10 cellular contexts compared by ENCODE assay signal in genomic region chr3:71168961-71169411, GRCh38.
DNase-seq lines count a peak whose midpoint lies in the region; ATAC-seq and TF ChIP-seq lines count a peak whose summit lies in the region.
"Had no signal": no experiment of that assay in that cellular context is flagged by ENCODE, and none has a peak within 500 bp of the region (broad histone marks: within the 10 kb centered on the region; RNA-seq: fewer than 3 reads in every experiment).

No MANE protein-coding gene starts in this region.

- peak overlapping the region; percentile 31 for H3K4me3 ChIP-seq in GM23248
- H3K4me3 ChIP-seq in OCI-LY7 (ENCODE audit: low read depth, low read length, poor library complexity, severe bottlenecking), result no peak overlapping the region
- H3K4me3 ChIP-seq in psoas muscle, result no peak overlapping the region
- no peak overlapping the region for H3K4me3 ChIP-seq in MG63

- H2AFZ ChIP-seq in GM23248 (peak overlapping the region; percentile 39), OCI-LY7 (ENCODE audit: low read length) (peak overlapping the region; percentile 14; the same call in 1 of the 2 replicates)

- H3K27me3 Mint-ChIP-seq in glutamatergic neuron (ENCODE audit: unreplicated experiment), result no peaks in the 10 kb centered on the region
- H3K27me3 Mint-ChIP-seq: activated CD4-positive, alpha-beta T cell treated with anti-CD3 and anti-CD28 coated beads, Interleukin-2, amount 10 ng/mL, durations not matched to agents 7 days and 5 days; IgD-negative memory B cell had no signal

- H3K36me3 ChIP-seq in GM23248 (ENCODE audit: low read depth) (no peaks in the 10 kb centered on the region), OCI-LY7 (ENCODE audit: insufficient read depth, low read length) (peaks cover 8% of the 10 kb centered on the region; the same call in 1 of the 2 replicates), psoas muscle (ENCODE audit: insufficient read depth in 1 of 2, low read depth in 1 of 2) (no peaks in the 10 kb centered on the region), MG63 (no peaks in the 10 kb centered on the region)

- H3K27me3 ChIP-seq in GM23248 (replicated peaks; ENCODE audit: insufficient read depth) (no peaks in the 10 kb centered on the region), psoas muscle (ENCODE audit: insufficient read depth in 3 of 3, low read length in 2 of 3) (no peaks in the 10 kb centered on the region), MG63 (no peaks in the 10 kb centered on the region)

- in situ Hi-C loops in GM23248 (cut with MboI), result no loop called here

- peaks cover 32% of the 10 kb centered on the region for H3K4me1 Mint-ChIP-seq in glutamatergic neuron (ENCODE audit: low read depth, unreplicated experiment)
- H3K4me1 Mint-ChIP-seq: activated CD4-positive, alpha-beta T cell treated with anti-CD3 and anti-CD28 coated beads, Interleukin-2, amount 10 ng/mL, durations not matched to agents 7 days and 5 days; IgD-negative memory B cell had no signal

- peak overlapping the region; percentile 49 for H3K27ac Mint-ChIP-seq in glutamatergic neuron (ENCODE audit: unreplicated experiment)
- H3K27ac Mint-ChIP-seq: activated CD4-positive, alpha-beta T cell treated with anti-CD3 and anti-CD28 coated beads, Interleukin-2, amount 10 ng/mL, durations not matched to agents 7 days and 5 days had no signal

- peak overlapping the region; percentile 74 for H3K9ac ChIP-seq in GM23248

- H3K9me2 ChIP-seq in GM23248 (ENCODE audit: insufficient read depth) (no peaks in the 10 kb centered on the region), OCI-LY7 (ENCODE audit: insufficient read depth, low read length) (no peaks in the 10 kb centered on the region)

- WGBS in GM23248 (ENCODE audit: low coverage in 1 of 2, low lambda C conversion rate in 2 of 2, missing lambda C conversion rate in 2 of 2), 2 experiments, result 48 to 55% methylated on average over 10 of the region's 10 CpGs
- 54 to 74% (median 56%) methylated on average over 10 of the region's 10 CpGs for WGBS in psoas muscle, 3 donors

- POLR2A ChIA-PET in OCI-LY7 (lab: Charles Lee), result interaction anchor here (0.6 kb wide), 1 partner anchor 157 kb away, joined by 3 read pairs; no protein-coding TSS in a partner anchor

- H3K36me3 Mint-ChIP-seq in glutamatergic neuron (ENCODE audit: unreplicated experiment), result no peaks in the 10 kb centered on the region

- no peak for ATAC-seq in psoas muscle

- no peaks in the 10 kb centered on the region for H3K9me3 Mint-ChIP-seq in glutamatergic neuron (ENCODE audit: unreplicated experiment)
- H3K9me3 Mint-ChIP-seq: IgD-negative memory B cell had no signal

- TF ChIP-seq CTCF in OCI-LY7 (conservative IDR thresholded peaks at IDR 0.05; ENCODE audit: low read length) (no peak), glutamatergic neuron (IDR thresholded peaks at IDR 0.05; ENCODE audit: partially characterized antibody, unreplicated experiment) (no peak), psoas muscle (IDR thresholded peaks at IDR 0.05) (no peak)

- DNase-seq in GM23248, result peak; percentile 63
- DNase-seq in OCI-LY7 (ENCODE audit: low spot score), result no peak
- DNase-seq in glutamatergic neuron, result peak; percentile 28
- DNase-seq in psoas muscle, result no peak
- DNase-seq in NCI-H2029 (lab: John Stamatoyannopoulos, UW), result no peak
- no peak for DNase-seq in MG63
- DNase-seq in AML-193 (lab: John Stamatoyannopoulos, UW), result no peak
- DNase-seq in AG08395 (ENCODE audit: low spot score), result no peak
- DNase-seq: activated CD4-positive, alpha-beta T cell treated with anti-CD3 and anti-CD28 coated beads, Interleukin-2, amount 10 ng/mL, durations not matched to agents 7 days and 5 days had no signal

- intact Hi-C loops in OCI-LY7 (cut with micrococcal nuclease; ENCODE audit: unreplicated experiment), result no loop called here
- intact Hi-C loops in psoas muscle (cut with DNase I), result no loop called here

- H3K4me2 ChIP-seq in GM23248 (ENCODE audit: unreplicated experiment) (peak overlapping the region; percentile 64), OCI-LY7 (ENCODE audit: low read length) (peak overlapping the region; percentile 4; the same call in 1 of the 2 replicates)

- H3F3A ChIP-seq in GM23248 (ENCODE audit: insufficient read depth), result peaks cover 30% of the 10 kb centered on the region

- H3K9me3 ChIP-seq in GM23248 (ENCODE audit: low read depth), result no peaks in the 10 kb centered on the region
- H3K9me3 ChIP-seq in OCI-LY7 (ENCODE audit: low read length), result no peaks in the 10 kb centered on the region
- no peaks in the 10 kb centered on the region for H3K9me3 ChIP-seq in psoas muscle
- H3K9me3 ChIP-seq in MG63, result no peaks in the 10 kb centered on the region

- CTCF ChIA-PET in OCI-LY7 (lab: Charles Lee; ENCODE audit: unreplicated experiment), result interaction anchor here (0.6 kb wide), 1 partner anchor 342 kb away, joined by 4 read pairs; no protein-coding TSS in a partner anchor

- no peak overlapping the region for H3K4me3 Mint-ChIP-seq in glutamatergic neuron (ENCODE audit: unreplicated experiment)
- H3K4me3 Mint-ChIP-seq: activated CD4-positive, alpha-beta T cell treated with anti-CD3 and anti-CD28 coated beads, Interleukin-2, amount 10 ng/mL, durations not matched to agents 7 days and 5 days had no signal

- peak overlapping the region; percentile 89 for H3K27ac ChIP-seq in GM23248
- no peak overlapping the region for H3K27ac ChIP-seq in OCI-LY7 (ENCODE audit: low read depth, low read length, poor library complexity, severe bottlenecking)
- peak overlapping the region; percentile 26 for H3K27ac ChIP-seq in psoas muscle

- no TSS peak for BruUV-seq in OCI-LY7 (replicated peaks; lab: Mats Ljungman, UMichigan)

- no peaks in the 10 kb centered on the region for H4K20me1 ChIP-seq in GM23248 (ENCODE audit: insufficient read depth)
- H4K20me1 ChIP-seq in OCI-LY7 (ENCODE audit: insufficient read depth, low read length), result no peaks in the 10 kb centered on the region

- H3K4me1 ChIP-seq in GM23248 (ENCODE audit: insufficient read depth), result peaks cover 42% of the 10 kb centered on the region
- peaks cover 14% of the 10 kb centered on the region for H3K4me1 ChIP-seq in OCI-LY7 (ENCODE audit: insufficient read depth, low read length, poor library complexity, severe bottlenecking)
- peaks cover 8% of the 10 kb centered on the region for H3K4me1 ChIP-seq in psoas muscle

- H3K79me2 ChIP-seq in GM23248 (ENCODE audit: insufficient read depth) (no peaks in the 10 kb centered on the region), OCI-LY7 (ENCODE audit: insufficient read depth, low read depth, low read length) (no peaks in the 10 kb centered on the region)

Comparison
In these comparisons a context has a peak if more than half of its experiments do, and no peak if none do; other contexts are left out.
1. DNase-seq: peak in GM23248 (single experiment) and glutamatergic neuron (single experiment); none in OCI-LY7 (single experiment), psoas muscle (0 of 2), NCI-H2029 (single experiment), MG63 (single experiment), AML-193 (0 of 2) and AG08395 (single experiment).